Comparison of ENCODE assay signal across 2 cellular contexts in the genomic region with DNA sequence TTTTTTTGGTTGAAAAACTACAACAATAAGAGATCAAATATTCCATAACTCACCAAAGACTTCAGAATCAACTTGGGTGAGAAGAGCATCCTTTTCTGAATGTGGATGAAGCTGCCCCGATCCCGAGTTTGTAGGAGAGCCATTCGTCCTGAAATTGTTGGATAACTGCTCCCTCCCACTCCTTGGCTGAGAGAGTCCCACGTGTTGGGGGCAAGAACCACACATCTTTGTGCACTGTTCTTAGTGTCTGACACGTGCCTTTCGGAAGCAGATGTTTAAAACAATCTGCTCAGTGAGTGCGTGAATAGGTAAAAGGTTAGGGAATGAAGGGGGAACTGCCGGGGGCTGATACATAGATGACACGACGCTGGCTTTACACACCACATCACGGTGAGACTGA.
TF ChIP-seq lines count a peak whose summit lies in the region.

No MANE protein-coding gene starts in this region.

TF ChIP-seq in A549, 52 proteins besides CTCF, POLR2A, EP300 and RAD21:
- TF ChIP-seq, protein P1, sequence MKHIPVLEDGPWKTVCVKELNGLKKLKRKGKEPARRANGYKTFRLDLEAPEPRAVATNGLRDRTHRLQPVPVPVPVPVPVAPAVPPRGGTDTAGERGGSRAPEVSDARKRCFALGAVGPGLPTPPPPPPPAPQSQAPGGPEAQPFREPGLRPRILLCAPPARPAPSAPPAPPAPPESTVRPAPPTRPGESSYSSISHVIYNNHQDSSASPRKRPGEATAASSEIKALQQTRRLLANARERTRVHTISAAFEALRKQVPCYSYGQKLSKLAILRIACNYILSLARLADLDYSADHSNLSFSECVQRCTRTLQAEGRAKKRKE (CRISPR knock-in tag; IDR thresholded peaks at IDR 0.05; ENCODE audit: low read depth): no peak
- no peak for TF ChIP-seq CBX8 (IDR thresholded peaks at IDR 0.05)
- no peak for TF ChIP-seq ZC3H11A (IDR thresholded peaks at IDR 0.05)
- TF ChIP-seq BHLHE40 (IDR thresholded peaks at IDR 0.05; ENCODE audit: low read depth, low read length): no peak
- TF ChIP-seq FOSB (CRISPR knock-in tag; IDR thresholded peaks at IDR 0.05): no peak
- TF ChIP-seq, protein P2, sequence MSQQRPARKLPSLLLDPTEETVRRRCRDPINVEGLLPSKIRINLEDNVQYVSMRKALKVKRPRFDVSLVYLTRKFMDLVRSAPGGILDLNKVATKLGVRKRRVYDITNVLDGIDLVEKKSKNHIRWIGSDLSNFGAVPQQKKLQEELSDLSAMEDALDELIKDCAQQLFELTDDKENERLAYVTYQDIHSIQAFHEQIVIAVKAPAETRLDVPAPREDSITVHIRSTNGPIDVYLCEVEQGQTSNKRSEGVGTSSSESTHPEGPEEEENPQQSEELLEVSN (IDR thresholded peaks at IDR 0.05; ENCODE audit: borderline replicate concordance, low read depth): no peak
- TF ChIP-seq PHF8 (IDR thresholded peaks at IDR 0.05; ENCODE audit: borderline replicate concordance, low read depth): no peak
- TF ChIP-seq KDM1A (IDR thresholded peaks at IDR 0.05; ENCODE audit: low read depth): no peak
- TF ChIP-seq TP53 (CRISPR knock-in tag; IDR thresholded peaks at IDR 0.05): no peak
- TF ChIP-seq, protein P3, sequence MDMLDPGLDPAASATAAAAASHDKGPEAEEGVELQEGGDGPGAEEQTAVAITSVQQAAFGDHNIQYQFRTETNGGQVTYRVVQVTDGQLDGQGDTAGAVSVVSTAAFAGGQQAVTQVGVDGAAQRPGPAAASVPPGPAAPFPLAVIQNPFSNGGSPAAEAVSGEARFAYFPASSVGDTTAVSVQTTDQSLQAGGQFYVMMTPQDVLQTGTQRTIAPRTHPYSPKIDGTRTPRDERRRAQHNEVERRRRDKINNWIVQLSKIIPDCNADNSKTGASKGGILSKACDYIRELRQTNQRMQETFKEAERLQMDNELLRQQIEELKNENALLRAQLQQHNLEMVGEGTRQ (IDR thresholded peaks at IDR 0.05): no peak
- TF ChIP-seq RNF2 (IDR thresholded peaks at IDR 0.05; ENCODE audit: borderline replicate concordance, low read depth): no peak
- TF ChIP-seq ESRRA (IDR thresholded peaks at IDR 0.05; ENCODE audit: borderline replicate concordance, low read length): no peak
- TF ChIP-seq EHF (CRISPR knock-in tag; IDR thresholded peaks at IDR 0.05): no peak
- no peak for TF ChIP-seq SREBF2 (IDR thresholded peaks at IDR 0.05)
TF ChIP-seq in A549: peak in this region for 0.

TF ChIP-seq in H1, 55 proteins besides CTCF, POLR2A, EP300 and RAD21:
- TF ChIP-seq CBX8 (IDR thresholded peaks at IDR 0.05; ENCODE audit: borderline replicate concordance, low read depth, low read length) (no peak), RNF2 (IDR thresholded peaks at IDR 0.05; ENCODE audit: borderline replicate concordance, low read depth, low read length, missing control alignments, poor library complexity, severe bottlenecking) (no peak), RBBP5 (IDR thresholded peaks at IDR 0.05; ENCODE audit: borderline replicate concordance, low read depth, low read length) (no peak), SRF (IDR thresholded peaks at IDR 0.05; ENCODE audit: low read depth, low read length) (no peak), SP2 (IDR thresholded peaks at IDR 0.05; ENCODE audit: low read length) (no peak), SIN3A (conservative IDR thresholded peaks at IDR 0.05 in 1 of 2, IDR thresholded peaks at IDR 0.05 in 1 of 2; ENCODE audit: low read depth in 1 of 2, low read length in 2 of 2) (no peak), TEAD4 (IDR thresholded peaks at IDR 0.05; ENCODE audit: low read depth, low read length) (no peak), YY1 (IDR thresholded peaks at IDR 0.05; ENCODE audit: low read depth, low read length) (no peak), CEBPB (IDR thresholded peaks at IDR 0.05; ENCODE audit: low read depth, low read length) (no peak), JUND (IDR thresholded peaks at IDR 0.05; ENCODE audit: low read length) (no peak), SUZ12 (IDR thresholded peaks at IDR 0.05; ENCODE audit: low read length) (no peak), NANOG (IDR thresholded peaks at IDR 0.05; ENCODE audit: insufficient read depth, low read depth, low read length, poor library complexity, severe bottlenecking) (no peak), CBX5 (IDR thresholded peaks at IDR 0.05; ENCODE audit: low read depth, low read length) (no peak), CHD2 (IDR thresholded peaks at IDR 0.05; ENCODE audit: low read length) (no peak), TBP (IDR thresholded peaks at IDR 0.05; ENCODE audit: low read depth, low read length) (no peak), SP4 (IDR thresholded peaks at IDR 0.05; ENCODE audit: low read length) (no peak), GTF2F1 (IDR thresholded peaks at IDR 0.05; ENCODE audit: borderline replicate concordance, low read depth, low read length) (no peak), TCF12 (IDR thresholded peaks at IDR 0.05; ENCODE audit: low read depth, low read length) (no peak)
- TF ChIP-seq, protein P4, sequence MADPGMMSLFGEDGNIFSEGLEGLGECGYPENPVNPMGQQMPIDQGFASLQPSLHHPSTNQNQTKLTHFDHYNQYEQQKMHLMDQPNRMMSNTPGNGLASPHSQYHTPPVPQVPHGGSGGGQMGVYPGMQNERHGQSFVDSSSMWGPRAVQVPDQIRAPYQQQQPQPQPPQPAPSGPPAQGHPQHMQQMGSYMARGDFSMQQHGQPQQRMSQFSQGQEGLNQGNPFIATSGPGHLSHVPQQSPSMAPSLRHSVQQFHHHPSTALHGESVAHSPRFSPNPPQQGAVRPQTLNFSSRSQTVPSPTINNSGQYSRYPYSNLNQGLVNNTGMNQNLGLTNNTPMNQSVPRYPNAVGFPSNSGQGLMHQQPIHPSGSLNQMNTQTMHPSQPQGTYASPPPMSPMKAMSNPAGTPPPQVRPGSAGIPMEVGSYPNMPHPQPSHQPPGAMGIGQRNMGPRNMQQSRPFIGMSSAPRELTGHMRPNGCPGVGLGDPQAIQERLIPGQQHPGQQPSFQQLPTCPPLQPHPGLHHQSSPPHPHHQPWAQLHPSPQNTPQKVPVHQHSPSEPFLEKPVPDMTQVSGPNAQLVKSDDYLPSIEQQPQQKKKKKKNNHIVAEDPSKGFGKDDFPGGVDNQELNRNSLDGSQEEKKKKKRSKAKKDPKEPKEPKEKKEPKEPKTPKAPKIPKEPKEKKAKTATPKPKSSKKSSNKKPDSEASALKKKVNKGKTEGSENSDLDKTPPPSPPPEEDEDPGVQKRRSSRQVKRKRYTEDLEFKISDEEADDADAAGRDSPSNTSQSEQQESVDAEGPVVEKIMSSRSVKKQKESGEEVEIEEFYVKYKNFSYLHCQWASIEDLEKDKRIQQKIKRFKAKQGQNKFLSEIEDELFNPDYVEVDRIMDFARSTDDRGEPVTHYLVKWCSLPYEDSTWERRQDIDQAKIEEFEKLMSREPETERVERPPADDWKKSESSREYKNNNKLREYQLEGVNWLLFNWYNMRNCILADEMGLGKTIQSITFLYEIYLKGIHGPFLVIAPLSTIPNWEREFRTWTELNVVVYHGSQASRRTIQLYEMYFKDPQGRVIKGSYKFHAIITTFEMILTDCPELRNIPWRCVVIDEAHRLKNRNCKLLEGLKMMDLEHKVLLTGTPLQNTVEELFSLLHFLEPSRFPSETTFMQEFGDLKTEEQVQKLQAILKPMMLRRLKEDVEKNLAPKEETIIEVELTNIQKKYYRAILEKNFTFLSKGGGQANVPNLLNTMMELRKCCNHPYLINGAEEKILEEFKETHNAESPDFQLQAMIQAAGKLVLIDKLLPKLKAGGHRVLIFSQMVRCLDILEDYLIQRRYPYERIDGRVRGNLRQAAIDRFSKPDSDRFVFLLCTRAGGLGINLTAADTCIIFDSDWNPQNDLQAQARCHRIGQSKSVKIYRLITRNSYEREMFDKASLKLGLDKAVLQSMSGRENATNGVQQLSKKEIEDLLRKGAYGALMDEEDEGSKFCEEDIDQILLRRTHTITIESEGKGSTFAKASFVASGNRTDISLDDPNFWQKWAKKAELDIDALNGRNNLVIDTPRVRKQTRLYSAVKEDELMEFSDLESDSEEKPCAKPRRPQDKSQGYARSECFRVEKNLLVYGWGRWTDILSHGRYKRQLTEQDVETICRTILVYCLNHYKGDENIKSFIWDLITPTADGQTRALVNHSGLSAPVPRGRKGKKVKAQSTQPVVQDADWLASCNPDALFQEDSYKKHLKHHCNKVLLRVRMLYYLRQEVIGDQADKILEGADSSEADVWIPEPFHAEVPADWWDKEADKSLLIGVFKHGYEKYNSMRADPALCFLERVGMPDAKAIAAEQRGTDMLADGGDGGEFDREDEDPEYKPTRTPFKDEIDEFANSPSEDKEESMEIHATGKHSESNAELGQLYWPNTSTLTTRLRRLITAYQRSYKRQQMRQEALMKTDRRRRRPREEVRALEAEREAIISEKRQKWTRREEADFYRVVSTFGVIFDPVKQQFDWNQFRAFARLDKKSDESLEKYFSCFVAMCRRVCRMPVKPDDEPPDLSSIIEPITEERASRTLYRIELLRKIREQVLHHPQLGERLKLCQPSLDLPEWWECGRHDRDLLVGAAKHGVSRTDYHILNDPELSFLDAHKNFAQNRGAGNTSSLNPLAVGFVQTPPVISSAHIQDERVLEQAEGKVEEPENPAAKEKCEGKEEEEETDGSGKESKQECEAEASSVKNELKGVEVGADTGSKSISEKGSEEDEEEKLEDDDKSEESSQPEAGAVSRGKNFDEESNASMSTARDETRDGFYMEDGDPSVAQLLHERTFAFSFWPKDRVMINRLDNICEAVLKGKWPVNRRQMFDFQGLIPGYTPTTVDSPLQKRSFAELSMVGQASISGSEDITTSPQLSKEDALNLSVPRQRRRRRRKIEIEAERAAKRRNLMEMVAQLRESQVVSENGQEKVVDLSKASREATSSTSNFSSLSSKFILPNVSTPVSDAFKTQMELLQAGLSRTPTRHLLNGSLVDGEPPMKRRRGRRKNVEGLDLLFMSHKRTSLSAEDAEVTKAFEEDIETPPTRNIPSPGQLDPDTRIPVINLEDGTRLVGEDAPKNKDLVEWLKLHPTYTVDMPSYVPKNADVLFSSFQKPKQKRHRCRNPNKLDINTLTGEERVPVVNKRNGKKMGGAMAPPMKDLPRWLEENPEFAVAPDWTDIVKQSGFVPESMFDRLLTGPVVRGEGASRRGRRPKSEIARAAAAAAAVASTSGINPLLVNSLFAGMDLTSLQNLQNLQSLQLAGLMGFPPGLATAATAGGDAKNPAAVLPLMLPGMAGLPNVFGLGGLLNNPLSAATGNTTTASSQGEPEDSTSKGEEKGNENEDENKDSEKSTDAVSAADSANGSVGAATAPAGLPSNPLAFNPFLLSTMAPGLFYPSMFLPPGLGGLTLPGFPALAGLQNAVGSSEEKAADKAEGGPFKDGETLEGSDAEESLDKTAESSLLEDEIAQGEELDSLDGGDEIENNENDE (IDR thresholded peaks at IDR 0.05; ENCODE audit: insufficient replicate concordance, low read length): no peak
- TF ChIP-seq, protein P2 (IDR thresholded peaks at IDR 0.05): no peak
